In the genomic region with DNA sequence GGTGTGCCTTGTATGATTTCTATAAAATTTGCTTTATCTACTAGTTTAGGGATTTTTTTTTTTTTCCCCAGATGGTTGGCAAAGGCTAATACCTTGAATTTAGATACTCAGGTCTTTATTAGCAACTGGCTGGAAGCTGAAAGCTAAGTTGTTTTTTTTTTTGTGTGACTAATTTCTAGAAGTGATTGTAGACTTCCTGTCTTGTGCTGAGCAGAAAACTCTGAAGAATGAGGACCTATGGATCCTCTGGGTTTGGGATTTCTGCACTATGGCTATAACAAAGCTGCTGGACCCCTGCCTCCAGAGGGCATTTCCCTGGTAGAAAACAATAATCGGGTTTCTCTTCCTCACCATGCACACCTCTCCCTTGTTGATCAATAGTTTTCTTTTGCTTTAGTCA, we compare ENCODE assay signal across 14 cellular contexts. TPM values are rescaled to one million over a fixed set of nuclear protein-coding genes. Genes with fewer than 3 reads are reported as not detected.
A peak's percentile ranks its signal among the peaks of the same experiment; 100 is the strongest.
DNase-seq lines count a peak whose midpoint lies in the region; ATAC-seq and TF ChIP-seq lines count a peak whose summit lies in the region.
"Had no signal": no experiment of that assay in that cellular context is flagged by ENCODE, and none has a peak within 500 bp of the region (broad histone marks: within the 10 kb centered on the region; RNA-seq: fewer than 3 reads in every experiment).

No MANE protein-coding gene starts in this region.

- no peaks in the 10 kb centered on the region for H3K27me3 ChIP-seq in CD4-positive, CD25-positive, alpha-beta regulatory T cell (ENCODE audit: control insufficient read depth, insufficient read depth, low read length)
- H3K27me3 ChIP-seq: stomach had no signal

- H3K27ac Mint-ChIP-seq in CD4-positive, CD25-positive, alpha-beta regulatory T cell, result peak overlapping the region; percentile 42 to 64 (median 60)
- H3K27ac Mint-ChIP-seq in T-helper 2 cell treated with Interferon-gamma antibody and Interleukin-4, amounts not matched to agents 5 μg/mL and 100 μg/mL, for 36 hours, result peak overlapping the region; percentile 72
- peak overlapping the region; percentile 65 to 88 for H3K27ac Mint-ChIP-seq in effector memory CD8-positive, alpha-beta T cell

- H3K36me3 Mint-ChIP-seq in CD4-positive, CD25-positive, alpha-beta regulatory T cell, result peaks cover 52% of the 10 kb centered on the region
- peaks cover 71% of the 10 kb centered on the region for H3K36me3 Mint-ChIP-seq in T-helper 2 cell treated with Interferon-gamma antibody and Interleukin-4, amounts not matched to agents 5 μg/mL and 100 μg/mL, for 36 hours (ENCODE audit: low read depth)
- peaks cover 81% of the 10 kb centered on the region for H3K36me3 Mint-ChIP-seq in effector memory CD8-positive, alpha-beta T cell (ENCODE audit: insufficient read depth)

- peak overlapping the region; percentile 42 for H3K4me3 ChIP-seq in CD4-positive, CD25-positive, alpha-beta regulatory T cell (ENCODE audit: low read depth, low read length)
- H3K4me3 ChIP-seq: SK-N-MC, stomach had no signal

- H3K4me3 Mint-ChIP-seq in CD4-positive, CD25-positive, alpha-beta regulatory T cell, result peak overlapping the region; percentile 26 to 78 (median 50)
- peak overlapping the region; percentile 69 for H3K4me3 Mint-ChIP-seq in T-helper 2 cell treated with Interferon-gamma antibody and Interleukin-4, amounts not matched to agents 5 μg/mL and 100 μg/mL, for 36 hours
- H3K4me3 Mint-ChIP-seq in effector memory CD8-positive, alpha-beta T cell, result peak overlapping the region; percentile 33 to 64

- H3K27me3 Mint-ChIP-seq in CD4-positive, CD25-positive, alpha-beta regulatory T cell, result no peaks in the 10 kb centered on the region
- no peaks in the 10 kb centered on the region for H3K27me3 Mint-ChIP-seq in T-helper 2 cell treated with Interferon-gamma antibody and Interleukin-4, amounts not matched to agents 5 μg/mL and 100 μg/mL, for 36 hours (ENCODE audit: low read depth)
- no peaks in the 10 kb centered on the region for H3K27me3 Mint-ChIP-seq in effector memory CD8-positive, alpha-beta T cell

- DNase-seq in CD4-positive, CD25-positive, alpha-beta regulatory T cell, result peak in 1 of 3 donors; percentile 41
- no peak for DNase-seq in T-helper 2 cell treated with Interferon-gamma antibody and Interleukin-4, amounts not matched to agents 5 μg/mL and 100 μg/mL, for 36 hours (ENCODE audit: low spot score)
- DNase-seq in effector memory CD8-positive, alpha-beta T cell, result no peak
- DNase-seq in G401 (ENCODE audit: low spot score) (no peak), GM19240 (ENCODE audit: insufficient read length, low spot score) (no peak)
- DNase-seq: amygdala, Caco-2, hypothalamus, NCI-H748 treated with DMSO at 0.1 percent for 48 hours, stomach had no signal

- in situ Hi-C loops in G401 (cut with HindIII; ENCODE audit: low sequenced_read_pairs), result no loop called here

- no peaks in the 10 kb centered on the region for H3K9me3 Mint-ChIP-seq in CD4-positive, CD25-positive, alpha-beta regulatory T cell
- H3K9me3 Mint-ChIP-seq in T-helper 2 cell treated with Interferon-gamma antibody and Interleukin-4, amounts not matched to agents 5 μg/mL and 100 μg/mL, for 36 hours, result no peaks in the 10 kb centered on the region
- no peaks in the 10 kb centered on the region for H3K9me3 Mint-ChIP-seq in effector memory CD8-positive, alpha-beta T cell

- H3K9me3 ChIP-seq in CD4-positive, CD25-positive, alpha-beta regulatory T cell (ENCODE audit: control insufficient read depth in 2 of 2, low read length in 2 of 2), result no peaks in the 10 kb centered on the region
- H3K9me3 ChIP-seq: Caco-2, stomach had no signal

- peaks cover 52% of the 10 kb centered on the region for H3K36me3 ChIP-seq in CD4-positive, CD25-positive, alpha-beta regulatory T cell (ENCODE audit: control insufficient read depth, insufficient read depth, low read length)

- no peak for TF ChIP-seq CTCF in 22Rv1 (IDR thresholded peaks at IDR 0.05)

- peaks cover 50% of the 10 kb centered on the region for H3K4me1 ChIP-seq in CD4-positive, CD25-positive, alpha-beta regulatory T cell (ENCODE audit: control insufficient read depth, insufficient read depth, low read length, poor library complexity, severe bottlenecking)
- H3K4me1 ChIP-seq: Caco-2 had no signal

- no peak for ATAC-seq in CD4-positive, CD25-positive, alpha-beta regulatory T cell (ENCODE audit: low read depth in 2 of 2)
- no peak for ATAC-seq in effector memory CD8-positive, alpha-beta T cell (replicated peaks)
- ATAC-seq in GM18868 (IDR thresholded peaks at IDR 0.05; ENCODE audit: unreplicated experiment), result no peak
- no peak for ATAC-seq in HG03196 (IDR thresholded peaks at IDR 0.05; ENCODE audit: unreplicated experiment)

- peak overlapping the region; percentile 32 for H3K27ac ChIP-seq in 22Rv1
- no peak overlapping the region for H3K27ac ChIP-seq in CD4-positive, CD25-positive, alpha-beta regulatory T cell (ENCODE audit: insufficient read depth, low read length, poor library complexity, severe bottlenecking)
- H3K27ac ChIP-seq: SK-N-MC had no signal

- peaks cover 42 to 76% (median 56%) of the 10 kb centered on the region in 4 donors for H3K4me1 Mint-ChIP-seq in CD4-positive, CD25-positive, alpha-beta regulatory T cell
- H3K4me1 Mint-ChIP-seq in T-helper 2 cell treated with Interferon-gamma antibody and Interleukin-4, amounts not matched to agents 5 μg/mL and 100 μg/mL, for 36 hours (ENCODE audit: low read depth), result peaks cover 56% of the 10 kb centered on the region
- peaks cover 50 to 66% of the 10 kb centered on the region in 2 donors for H3K4me1 Mint-ChIP-seq in effector memory CD8-positive, alpha-beta T cell (ENCODE audit: low read depth in 2 of 2)

RNA-seq across cellular contexts. Expression of a gene that starts 10.0 kb away (rescaled TPM):
- 171 TPM for total RNA-seq in CD4-positive, CD25-positive, alpha-beta regulatory T cell
- polyA plus RNA-seq in CD4-positive, CD25-positive, alpha-beta regulatory T cell, result 100 to 1,000 TPM; 110 to 114 (median 112) TPM
- 165 and 178 TPM in 2 replicates for total RNA-seq in G401 (2014; rRNA removed; shearing (Covaris generic))

RNA-seq across cellular contexts. Expression of a gene that starts 30.0 kb away (rescaled TPM):
- 8.0 TPM for total RNA-seq in CD4-positive, CD25-positive, alpha-beta regulatory T cell
- polyA plus RNA-seq in CD4-positive, CD25-positive, alpha-beta regulatory T cell, result 10 to 100 TPM; 21.5 to 32.6 (median 25.4) TPM
- total RNA-seq in G401 (2014; rRNA removed; shearing (Covaris generic)), result 16.0 and 30.1 TPM in 2 replicates
